Comparison of ENCODE assay signal across 7 cellular contexts in the genomic region with DNA sequence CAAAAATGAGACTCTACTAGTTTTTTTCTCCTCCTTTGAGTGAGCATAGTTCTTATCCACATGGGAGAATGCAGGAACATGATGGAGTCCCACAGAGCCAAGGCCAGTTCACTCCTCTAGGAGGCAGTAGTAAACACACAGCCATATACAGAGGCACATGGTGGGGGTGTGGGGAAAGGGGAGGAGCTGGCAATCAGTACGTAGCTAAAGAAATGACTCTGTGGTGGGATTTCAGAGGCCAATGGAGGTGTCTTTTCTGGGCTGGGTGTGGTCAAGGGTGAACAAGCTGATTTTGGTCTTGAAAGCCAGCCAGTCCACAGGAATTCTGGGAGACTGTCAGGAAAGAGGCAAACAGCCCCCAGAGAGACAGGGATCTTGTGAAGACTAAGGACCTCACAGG. TPM values are rescaled to one million over a fixed set of nuclear protein-coding genes. Genes with fewer than 3 reads are reported as not detected.
A peak's percentile ranks its signal among the peaks of the same experiment; 100 is the strongest.
DNase-seq lines count a peak whose midpoint lies in the region; ATAC-seq and TF ChIP-seq lines count a peak whose summit lies in the region.

No MANE protein-coding gene starts in this region.

- no peak overlapping the region for H3K27ac Mint-ChIP-seq in stimulated activated naive B cell treated with anti-CD40 and anti-IgM and Interleukin-4, amounts not matched to agents 10 μg/mL and 1 μg/mL and 100 μg/mL, for 72 hours

- no peaks in the 10 kb centered on the region for H3K27me3 Mint-ChIP-seq in stimulated activated naive B cell treated with anti-CD40 and anti-IgM and Interleukin-4, amounts not matched to agents 10 μg/mL and 1 μg/mL and 100 μg/mL, for 72 hours

- peak; percentile 64 for DNase-seq in GM13976 (ENCODE audit: low spot score)
- peak; percentile 57 for DNase-seq in HuH-7.5 (ENCODE audit: low spot score)
- peak; percentile 76 for DNase-seq in SKM-1 treated with dmso at 0.1 percent for 144 hours (lab: John Stamatoyannopoulos, UW; ENCODE audit: unreplicated experiment)
- peak; percentile 34 for DNase-seq in activated naive CD8-positive, alpha-beta T cell treated with anti-CD3 and anti-CD28 coated beads, Interleukin-2, amount 50 U/mL, for 16 hours (ENCODE audit: low read depth, low spot score)
- DNase-seq in kidney epithelial cell (ENCODE audit: low read depth): no peak
- peak; percentile 30 for DNase-seq in stimulated activated naive B cell treated with anti-CD40 and anti-IgM and Interleukin-4, amounts not matched to agents 10 μg/mL and 1 μg/mL and 100 μg/mL, for 72 hours
- DNase-seq in HK-2 (ENCODE audit: unreplicated experiment): no peak

- TF ChIP-seq CTCF in GM13976 (IDR thresholded peaks at IDR 0.05; ENCODE audit: borderline replicate concordance, control extremely low read depth, extremely low read depth, insufficient read depth, missing control alignments) (no peak), kidney epithelial cell (IDR thresholded peaks at IDR 0.05; ENCODE audit: insufficient read depth, low read length, poor library complexity, severe bottlenecking) (peak; percentile 45)

- no peaks in the 10 kb centered on the region for H3K36me3 ChIP-seq in kidney epithelial cell (ENCODE audit: control insufficient read depth, insufficient read depth, low read length)

- in situ Hi-C loops in GM13976 (cut with MboI; ENCODE audit: low sequenced_read_pairs, unreplicated experiment): no loop called here

- H3K9me3 Mint-ChIP-seq in stimulated activated naive B cell treated with anti-CD40 and anti-IgM and Interleukin-4, amounts not matched to agents 10 μg/mL and 1 μg/mL and 100 μg/mL, for 72 hours: no peaks in the 10 kb centered on the region

- H3K4me1 Mint-ChIP-seq in stimulated activated naive B cell treated with anti-CD40 and anti-IgM and Interleukin-4, amounts not matched to agents 10 μg/mL and 1 μg/mL and 100 μg/mL, for 72 hours: peaks cover 8 to 21% of the 10 kb centered on the region in 2 donors

- H3K4me3 Mint-ChIP-seq in stimulated activated naive B cell treated with anti-CD40 and anti-IgM and Interleukin-4, amounts not matched to agents 10 μg/mL and 1 μg/mL and 100 μg/mL, for 72 hours: no peak overlapping the region

- no peak overlapping the region for H3K4me3 ChIP-seq in kidney epithelial cell (ENCODE audit: low read depth, low read length)

- no peaks in the 10 kb centered on the region for H3K27me3 ChIP-seq in kidney epithelial cell (ENCODE audit: control insufficient read depth, insufficient read depth, low read length)

- ATAC-seq in stimulated activated naive B cell treated with anti-CD40 and anti-IgM and Interleukin-4, amounts not matched to agents 10 μg/mL and 1 μg/mL and 100 μg/mL, for 72 hours (replicated peaks): peak; percentile 95 to 97

- H3K36me3 Mint-ChIP-seq in stimulated activated naive B cell treated with anti-CD40 and anti-IgM and Interleukin-4, amounts not matched to agents 10 μg/mL and 1 μg/mL and 100 μg/mL, for 72 hours: no peaks in the 10 kb centered on the region

RNA-seq across cellular contexts. Expression of gene RAB11A, which starts 6.6 kb away (rescaled TPM):
- total RNA-seq in kidney epithelial cell: 295 and 307 TPM in 2 replicates

Comparison
In these comparisons a context has a peak if more than half of its experiments do, and no peak if none do; other contexts are left out.
1. DNase-seq: peak in GM13976 (single experiment), HuH-7.5 (single experiment), SKM-1 treated with dmso at 0.1 percent for 144 hours (single experiment), activated naive CD8-positive, alpha-beta T cell treated with anti-CD3 and anti-CD28 coated beads, Interleukin-2, amount 50 U/mL, for 16 hours (single experiment) and stimulated activated naive B cell treated with anti-CD40 and anti-IgM and Interleukin-4, amounts not matched to agents 10 μg/mL and 1 μg/mL and 100 μg/mL, for 72 hours (single experiment); none in kidney epithelial cell (single experiment) and HK-2 (single experiment).